ENCODE assay signal across 8 cellular contexts in genomic region chr11:64448599-64449380, GRCh38.
DNase-seq lines count a peak whose midpoint lies in the region; ATAC-seq and TF ChIP-seq lines count a peak whose summit lies in the region.

No MANE protein-coding gene starts in this region.

- H3K36me3 Mint-ChIP-seq in Caco-2 (ENCODE audit: insufficient read depth, unreplicated experiment), result peaks cover 14% of the 10 kb centered on the region
- no peaks in the 10 kb centered on the region for H3K36me3 Mint-ChIP-seq in activated CD8-positive, alpha-beta T cell treated with anti-CD3 and anti-CD28 coated beads, Interleukin-2, amount 10 ng/mL, durations not matched to agents 7 days and 5 days (ENCODE audit: low read depth)

- H3K27me3 ChIP-seq in Caco-2 (replicated peaks; ENCODE audit: control insufficient read depth, insufficient read depth, low read length) (no peaks in the 10 kb centered on the region; the same call in 1 of the 2 replicates), ectodermal cell (ENCODE audit: control insufficient read depth, insufficient read depth, low read length, poor library complexity, severe bottlenecking) (peaks cover 14% of the 10 kb centered on the region), lung (ENCODE audit: control insufficient read depth, insufficient read depth) (no peaks in the 10 kb centered on the region)

- CTCF ChIA-PET in Caco-2 (lab: Charles Lee), result interaction anchor here (0.5 to 3.0 kb wide), 32 partner anchors 10 to 1720 kb away, joined by 3 to 51 read pairs (median 4); partner anchors contain the start of genes PRDX5, SF1 and TRMT112
- CTCF ChIA-PET in activated CD8-positive, alpha-beta T cell treated with anti-CD3 and anti-CD28 coated beads, Interleukin-2, amount 10 ng/mL, durations not matched to agents 7 days and 5 days (lab: Charles Lee), result interaction anchor here (0.6 to 2.5 kb wide), 54 partner anchors 9 to 523 kb away, joined by 3 to 18 read pairs (median 4); partner anchors contain the start of gene MAJIN

- WGBS in ectodermal cell, 2 experiments, result 6 to 8% methylated on average over 37 of the region's 37 CpGs
- whole genome bisulfite sequencing in lung, 2 donors, result 2% methylated on average over 35 to 37 of the region's 37 CpGs

- H3K4me3 ChIP-seq in Caco-2 (ENCODE audit: low read depth, low read length), result peak overlapping the region; percentile 53
- peak overlapping the region; percentile 28 for H3K4me3 ChIP-seq in ectodermal cell (ENCODE audit: insufficient read depth, low read depth, low read length)
- no peak overlapping the region for H3K4me3 ChIP-seq in lung

- H3K27ac ChIP-seq in ectodermal cell (ENCODE audit: insufficient read depth, low read depth, low read length, poor library complexity, severe bottlenecking), result no peak overlapping the region
- peak overlapping the region in 1 of 2 donors; percentile 8 for H3K27ac ChIP-seq in lung (ENCODE audit: low read depth in 1 of 2, low read length in 1 of 2)

- peak overlapping the region; percentile 67 for H3K27ac Mint-ChIP-seq in Caco-2 (ENCODE audit: unreplicated experiment)
- no peak overlapping the region for H3K27ac Mint-ChIP-seq in activated CD8-positive, alpha-beta T cell treated with anti-CD3 and anti-CD28 coated beads, Interleukin-2, amount 10 ng/mL, durations not matched to agents 7 days and 5 days

- no peaks in the 10 kb centered on the region for H3K27me3 Mint-ChIP-seq in Caco-2 (ENCODE audit: insufficient read depth, unreplicated experiment)
- H3K27me3 Mint-ChIP-seq in activated CD8-positive, alpha-beta T cell treated with anti-CD3 and anti-CD28 coated beads, Interleukin-2, amount 10 ng/mL, durations not matched to agents 7 days and 5 days (ENCODE audit: low read depth), result peaks cover 21% of the 10 kb centered on the region

- no peaks in the 10 kb centered on the region for H3K9me3 ChIP-seq in Caco-2
- no peaks in the 10 kb centered on the region for H3K9me3 ChIP-seq in ectodermal cell (ENCODE audit: control insufficient read depth, low read length)
- peaks cover 0 to 8% of the 10 kb centered on the region in 2 donors for H3K9me3 ChIP-seq in lung (ENCODE audit: control insufficient read depth in 2 of 2, insufficient read depth in 1 of 2, low read length in 1 of 2)

- peaks cover 20% of the 10 kb centered on the region for H3K4me1 Mint-ChIP-seq in Caco-2 (ENCODE audit: low read depth, unreplicated experiment)
- H3K4me1 Mint-ChIP-seq in activated CD8-positive, alpha-beta T cell treated with anti-CD3 and anti-CD28 coated beads, Interleukin-2, amount 10 ng/mL, durations not matched to agents 7 days and 5 days (ENCODE audit: low read depth), result peaks cover 20% of the 10 kb centered on the region

- H3K9me3 Mint-ChIP-seq in Caco-2 (ENCODE audit: unreplicated experiment), result no peaks in the 10 kb centered on the region
- H3K9me3 Mint-ChIP-seq in activated CD8-positive, alpha-beta T cell treated with anti-CD3 and anti-CD28 coated beads, Interleukin-2, amount 10 ng/mL, durations not matched to agents 7 days and 5 days (ENCODE audit: insufficient read depth), result no peaks in the 10 kb centered on the region

- peak; percentile 88 to 97 for TF ChIP-seq CTCF in Caco-2 (IDR thresholded peaks at IDR 0.05; ENCODE audit: insufficient read depth in 1 of 2, low read depth in 1 of 2, low read length in 1 of 2, severe bottlenecking in 1 of 2, unreplicated experiment in 1 of 2)
- peak; percentile 59 for TF ChIP-seq CTCF in lung (IDR thresholded peaks at IDR 0.05; ENCODE audit: control extremely low read depth, extremely low read depth)

- H3K4me1 ChIP-seq in Caco-2, result peaks cover 17% of the 10 kb centered on the region
- H3K4me1 ChIP-seq in ectodermal cell (ENCODE audit: control insufficient read depth, insufficient read depth, low read length), result peaks cover 9% of the 10 kb centered on the region
- H3K4me1 ChIP-seq in lung (ENCODE audit: control insufficient read depth in 2 of 2, insufficient read depth in 2 of 2, low read length in 2 of 2), result no peaks in the 10 kb centered on the region

- BruUV-seq in Caco-2 (replicated peaks; lab: Mats Ljungman, UMichigan), result no TSS peak

- peak; percentile 61 for ATAC-seq in HG03354 (IDR thresholded peaks at IDR 0.05; ENCODE audit: poor library complexity, severe bottlenecking, unreplicated experiment)
- peak; percentile 87 for ATAC-seq in activated CD8-positive, alpha-beta T cell treated with anti-CD3 and anti-CD28 coated beads, Interleukin-2, amount 10 ng/mL, durations not matched to agents 7 days and 5 days
- ATAC-seq in lung (ENCODE audit: insufficient read depth, low FRiP score), result peak; percentile 95
- no peak for ATAC-seq in HG03469 (IDR thresholded peaks at IDR 0.05; ENCODE audit: unreplicated experiment)

- peak; percentile 90 to 92 for DNase-seq in Caco-2
- peak; percentile 59 for DNase-seq in NCI-H774 (lab: John Stamatoyannopoulos, UW)
- DNase-seq in activated CD8-positive, alpha-beta T cell treated with anti-CD3 and anti-CD28 coated beads, Interleukin-2, amount 10 ng/mL, durations not matched to agents 7 days and 5 days, result peak; percentile 78
- DNase-seq in lung (ENCODE audit: low spot score), result peak; percentile 84
- DNase-seq in stimulated activated CD4-positive, alpha-beta T cell treated with anti-CD3 and anti-CD28 coated beads, TNF-alpha, amount 100 ng/mL, for 1 hour (ENCODE audit: low read depth in 3 of 3, low spot score in 1 of 3), result peak; percentile 18 to 62 (median 37)

- POLR2A ChIA-PET in Caco-2 (lab: Charles Lee), result interaction anchor here (0.5 to 1.8 kb wide), 4 partner anchors 18 to 144 kb away, joined by 3 to 5 read pairs (median 4); partner anchors contain the start of genes ESRRA and PRDX5
- POLR2A ChIA-PET in activated CD8-positive, alpha-beta T cell treated with anti-CD3 and anti-CD28 coated beads, Interleukin-2, amount 10 ng/mL, durations not matched to agents 7 days and 5 days (lab: Charles Lee), result interaction anchor here (1.1 kb wide), 1 partner anchor 16 kb away, joined by 3 read pairs; no protein-coding TSS in a partner anchor

- intact Hi-C loops in Caco-2 (cut with micrococcal nuclease; ENCODE audit: unreplicated experiment), result loop anchor here (1.0 to 5.0 kb wide), 6 partner anchors 42 to 205 kb away; partner anchors contain the start of genes RPS6KA4 and TRMT112

- H3K4me3 Mint-ChIP-seq in Caco-2 (ENCODE audit: unreplicated experiment), result peak overlapping the region; percentile 89
- H3K4me3 Mint-ChIP-seq in activated CD8-positive, alpha-beta T cell treated with anti-CD3 and anti-CD28 coated beads, Interleukin-2, amount 10 ng/mL, durations not matched to agents 7 days and 5 days, result peak overlapping the region; percentile 66

- H3K36me3 ChIP-seq in Caco-2 (ENCODE audit: control insufficient read depth, insufficient read depth, low read length), result no peaks in the 10 kb centered on the region
- no peaks in the 10 kb centered on the region for H3K36me3 ChIP-seq in ectodermal cell (ENCODE audit: control insufficient read depth, insufficient read depth, low read length)
- no peaks in the 10 kb centered on the region for H3K36me3 ChIP-seq in lung (ENCODE audit: control insufficient read depth in 2 of 2, insufficient read depth in 2 of 2, low read length in 2 of 2)

Comparison
In these comparisons a context has a peak if more than half of its experiments do, and no peak if none do; other contexts are left out.
1. DNase-seq: peak in every context shown above with its lines; median percentile 91 in Caco-2; 84 in lung; 78 in activated CD8-positive, alpha-beta T cell treated with anti-CD3 and anti-CD28 coated beads, Interleukin-2, amount 10 ng/mL, durations not matched to agents 7 days and 5 days; 59 in NCI-H774; 37 in stimulated activated CD4-positive, alpha-beta T cell treated with anti-CD3 and anti-CD28 coated beads, TNF-alpha, amount 100 ng/mL, for 1 hour.